Comparison of ENCODE assay signal across 11 cellular contexts in genomic region chr17:36609498-36609862, GRCh38.
"Had no signal": no experiment of that assay in that cellular context is flagged by ENCODE, and none has a peak within 500 bp of the region (broad histone marks: within the 10 kb centered on the region; RNA-seq: fewer than 3 reads in every experiment).

No MANE protein-coding gene starts in this region.

- DNase-seq: activated CD4-positive, alpha-beta T cell treated with anti-CD3 and anti-CD28 coated beads, Interleukin-2, amount 10 ng/mL, durations not matched to agents 24 days and 14 days; activated gamma-delta T cell; cortex of kidney; stimulated activated naive B cell treated with anti-CD40 and anti-IgM and Interleukin-4, amounts not matched to agents 10 μg/mL and 1 μg/mL and 100 μg/mL, for 72 hours; T-helper 9 cell; upper lobe of right lung had no signal

- H3K27me3 ChIP-seq: gastrocnemius medialis had no signal

- H3K9me3 Mint-ChIP-seq: activated CD4-positive, alpha-beta T cell treated with anti-CD3 and anti-CD28 coated beads, Interleukin-2, amount 10 ng/mL, durations not matched to agents 24 days and 14 days; activated naive CD4-positive, alpha-beta T cell treated with anti-CD3 and anti-CD28 coated beads, Interleukin-2, amount 50 U/mL, for 24 hours; nephron; stimulated activated naive B cell treated with anti-CD40 and anti-IgM and Interleukin-4, amounts not matched to agents 10 μg/mL and 1 μg/mL and 100 μg/mL, for 72 hours had no signal

- H3K4me1 ChIP-seq: upper lobe of right lung had no signal

- H3K36me3 Mint-ChIP-seq: activated naive CD4-positive, alpha-beta T cell treated with anti-CD3 and anti-CD28 coated beads, Interleukin-2, amount 50 U/mL, for 24 hours had no signal

- H3K4me3 ChIP-seq: gastrocnemius medialis, lung, upper lobe of right lung had no signal

- ATAC-seq: left lobe of liver had no signal

- H3K27me3 Mint-ChIP-seq: activated CD4-positive, alpha-beta T cell treated with anti-CD3 and anti-CD28 coated beads, Interleukin-2, amount 10 ng/mL, durations not matched to agents 24 days and 14 days; activated naive CD4-positive, alpha-beta T cell treated with anti-CD3 and anti-CD28 coated beads, Interleukin-2, amount 50 U/mL, for 24 hours; stimulated activated naive B cell treated with anti-CD40 and anti-IgM and Interleukin-4, amounts not matched to agents 10 μg/mL and 1 μg/mL and 100 μg/mL, for 72 hours had no signal

- H3K27ac ChIP-seq: upper lobe of right lung had no signal

- H3K4me3 Mint-ChIP-seq: activated CD4-positive, alpha-beta T cell treated with anti-CD3 and anti-CD28 coated beads, Interleukin-2, amount 10 ng/mL, durations not matched to agents 24 days and 14 days; activated naive CD4-positive, alpha-beta T cell treated with anti-CD3 and anti-CD28 coated beads, Interleukin-2, amount 50 U/mL, for 24 hours; nephron; stimulated activated naive B cell treated with anti-CD40 and anti-IgM and Interleukin-4, amounts not matched to agents 10 μg/mL and 1 μg/mL and 100 μg/mL, for 72 hours had no signal

- H3K36me3 ChIP-seq: upper lobe of right lung had no signal

- H3K9me3 ChIP-seq: gastrocnemius medialis, upper lobe of right lung had no signal

- H3K27ac Mint-ChIP-seq: activated CD4-positive, alpha-beta T cell treated with anti-CD3 and anti-CD28 coated beads, Interleukin-2, amount 10 ng/mL, durations not matched to agents 24 days and 14 days; activated naive CD4-positive, alpha-beta T cell treated with anti-CD3 and anti-CD28 coated beads, Interleukin-2, amount 50 U/mL, for 24 hours; nephron; stimulated activated naive B cell treated with anti-CD40 and anti-IgM and Interleukin-4, amounts not matched to agents 10 μg/mL and 1 μg/mL and 100 μg/mL, for 72 hours had no signal
